Comparison of ENCODE assay signal across 16 cellular contexts in the genomic region with DNA sequence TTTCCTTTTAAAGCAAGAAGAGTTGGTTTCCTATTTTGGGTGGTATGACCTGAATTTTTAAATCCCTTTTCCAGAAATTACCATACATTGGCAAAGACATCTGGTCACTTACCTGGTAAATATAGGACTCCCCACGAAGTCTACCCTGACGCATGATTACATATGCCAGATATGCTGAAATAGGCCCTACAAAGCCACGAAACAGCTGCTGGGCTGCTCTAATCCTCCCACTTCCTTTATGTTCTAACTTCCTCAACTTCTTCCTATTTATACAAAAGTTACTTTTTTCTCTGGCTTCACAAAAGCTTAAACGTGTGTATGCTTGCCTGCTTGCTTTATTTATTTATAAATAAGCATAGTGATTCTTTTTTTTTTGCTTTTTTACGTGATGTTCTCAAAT.
"Had no signal": no experiment of that assay in that cellular context is flagged by ENCODE, and none has a peak within 500 bp of the region (broad histone marks: within the 10 kb centered on the region; RNA-seq: fewer than 3 reads in every experiment).

No MANE protein-coding gene starts in this region.

- ATAC-seq: activated CD8-positive, alpha-beta memory T cell treated with anti-CD3 and anti-CD28 coated beads, Interleukin-2, amount 10 ng/mL, durations not matched to agents 7 days and 5 days; heart left ventricle; left colon had no signal

- DNase-seq: activated CD4-positive, alpha-beta T cell treated with anti-CD3 and anti-CD28 coated beads, Interleukin-2, amount 50 U/mL, for 4 hours; activated CD8-positive, alpha-beta memory T cell treated with anti-CD3 and anti-CD28 coated beads, Interleukin-2, amount 10 ng/mL, durations not matched to agents 7 days and 5 days; activated effector memory CD4-positive, alpha-beta T cell treated with Interleukin-2 at 50 U/mL for 16 hours; activated T-cell treated with anti-CD3 and anti-CD28 coated beads, Interleukin-2, amount 50 U/mL, for 24 hours; central memory CD4-positive, alpha-beta T cell; effector CD8-positive, alpha-beta T cell; heart left ventricle; left colon; midbrain; naive B cell; retina; small intestine; tibial artery; uterus had no signal

- H3K27me3 ChIP-seq: tibial artery, uterus had no signal

- H3K27ac ChIP-seq: coronary artery, heart left ventricle, tibial artery, uterus had no signal

- H3K9me3 ChIP-seq: tibial artery, uterus had no signal

- H3K4me1 ChIP-seq: heart left ventricle, tibial artery, uterus had no signal

- H3K4me3 ChIP-seq: coronary artery, heart left ventricle, lung, tibial artery, uterus had no signal

- H3K36me3 ChIP-seq: heart left ventricle, tibial artery, uterus had no signal
